8 cellular contexts compared by ENCODE assay signal in the genomic region with DNA sequence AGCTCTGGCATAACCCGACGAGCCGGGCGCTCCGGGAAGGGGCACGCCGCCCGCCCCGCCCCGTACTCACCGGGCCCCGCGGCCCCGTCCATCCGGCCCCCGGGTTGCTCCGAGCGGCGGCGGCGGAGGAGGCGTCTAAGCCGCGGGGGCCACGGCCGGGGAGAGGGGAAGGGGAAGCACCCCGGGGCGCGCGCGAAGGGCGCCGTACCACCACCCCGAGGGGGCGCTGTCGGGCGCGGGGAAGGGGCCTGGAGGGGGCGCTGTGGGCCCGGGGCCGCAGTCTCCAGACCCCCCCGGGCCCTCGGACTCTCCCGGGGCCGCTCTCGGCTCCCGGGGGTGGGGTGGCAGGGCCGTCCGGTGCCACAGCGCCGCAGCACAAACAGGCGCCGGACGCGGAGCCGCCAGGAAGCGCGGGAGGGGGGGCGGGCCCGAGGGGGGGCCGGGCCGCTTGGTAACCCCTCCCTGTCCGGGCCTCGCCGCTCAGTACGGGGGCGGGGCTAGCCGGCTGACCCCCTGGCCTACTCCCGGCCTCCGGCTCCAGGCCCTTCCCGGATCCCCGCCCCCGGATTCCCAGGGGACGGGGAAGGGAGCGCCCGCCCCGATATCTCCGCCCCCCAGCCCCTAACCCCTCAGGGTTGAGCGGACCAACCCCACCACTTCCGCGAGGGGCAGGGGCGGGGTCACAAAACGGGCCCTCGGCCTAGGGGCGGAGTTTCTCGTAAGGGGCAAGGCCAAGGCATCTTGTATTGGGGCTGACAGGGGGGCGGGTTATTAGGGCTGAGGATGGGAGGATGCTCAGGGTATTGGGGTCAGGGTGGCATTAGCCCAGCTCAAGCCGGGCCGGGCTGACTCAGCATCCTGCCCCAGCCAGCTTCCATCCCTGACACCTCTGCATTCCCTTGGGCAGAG. TPM values are rescaled to one million over a fixed set of nuclear protein-coding genes. Genes with fewer than 3 reads are reported as not detected.
A peak's percentile ranks its signal among the peaks of the same experiment; 100 is the strongest.
DNase-seq lines count a peak whose midpoint lies in the region; ATAC-seq and TF ChIP-seq lines count a peak whose summit lies in the region.

A gene with protein sequence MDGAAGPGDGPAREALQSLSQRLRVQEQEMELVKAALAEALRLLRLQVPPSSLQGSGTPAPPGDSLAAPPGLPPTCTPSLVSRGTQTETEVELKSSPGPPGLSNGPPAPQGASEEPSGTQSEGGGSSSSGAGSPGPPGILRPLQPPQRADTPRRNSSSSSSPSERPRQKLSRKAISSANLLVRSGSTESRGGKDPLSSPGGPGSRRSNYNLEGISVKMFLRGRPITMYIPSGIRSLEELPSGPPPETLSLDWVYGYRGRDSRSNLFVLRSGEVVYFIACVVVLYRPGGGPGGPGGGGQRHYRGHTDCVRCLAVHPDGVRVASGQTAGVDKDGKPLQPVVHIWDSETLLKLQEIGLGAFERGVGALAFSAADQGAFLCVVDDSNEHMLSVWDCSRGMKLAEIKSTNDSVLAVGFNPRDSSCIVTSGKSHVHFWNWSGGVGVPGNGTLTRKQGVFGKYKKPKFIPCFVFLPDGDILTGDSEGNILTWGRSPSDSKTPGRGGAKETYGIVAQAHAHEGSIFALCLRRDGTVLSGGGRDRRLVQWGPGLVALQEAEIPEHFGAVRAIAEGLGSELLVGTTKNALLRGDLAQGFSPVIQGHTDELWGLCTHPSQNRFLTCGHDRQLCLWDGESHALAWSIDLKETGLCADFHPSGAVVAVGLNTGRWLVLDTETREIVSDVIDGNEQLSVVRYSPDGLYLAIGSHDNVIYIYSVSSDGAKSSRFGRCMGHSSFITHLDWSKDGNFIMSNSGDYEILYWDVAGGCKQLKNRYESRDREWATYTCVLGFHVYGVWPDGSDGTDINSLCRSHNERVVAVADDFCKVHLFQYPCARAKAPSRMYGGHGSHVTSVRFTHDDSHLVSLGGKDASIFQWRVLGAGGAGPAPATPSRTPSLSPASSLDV (minus strand): TSS at position 410 of the 909 bp plus-strand sequence. CDS start 318 bp downstream, at position 92.
A gene with protein sequence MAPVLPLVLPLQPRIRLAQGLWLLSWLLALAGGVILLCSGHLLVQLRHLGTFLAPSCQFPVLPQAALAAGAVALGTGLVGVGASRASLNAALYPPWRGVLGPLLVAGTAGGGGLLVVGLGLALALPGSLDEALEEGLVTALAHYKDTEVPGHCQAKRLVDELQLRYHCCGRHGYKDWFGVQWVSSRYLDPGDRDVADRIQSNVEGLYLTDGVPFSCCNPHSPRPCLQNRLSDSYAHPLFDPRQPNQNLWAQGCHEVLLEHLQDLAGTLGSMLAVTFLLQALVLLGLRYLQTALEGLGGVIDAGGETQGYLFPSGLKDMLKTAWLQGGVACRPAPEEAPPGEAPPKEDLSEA (plus strand): TSS at position 892 of the 909 bp plus-strand sequence. CDS start 25 bp downstream, outside the sequence.

- DNase-seq in GF-D8 (lab: John Stamatoyannopoulos, UW), result peak; percentile 30
- DNase-seq in H4 (ENCODE audit: low spot score), result peak; percentile 80
- no peak for DNase-seq in LNCaP clone FGC (ENCODE audit: low read depth)
- DNase-seq in activated naive CD4-positive, alpha-beta T cell treated with anti-CD3 and anti-CD28 coated beads, Interleukin-2, amount 50 U/mL, for 72 hours (ENCODE audit: low spot score in 2 of 2), result peak; percentile 84 to 97
- DNase-seq in Right ventricle myocardium superior, result peak; percentile 93
- DNase-seq in thyroid gland, result peak; percentile 88 to 91

- no peaks in the 10 kb centered on the region for H3K27me3 ChIP-seq in parathyroid adenoma (ENCODE audit: control insufficient read depth, insufficient read depth, low read length)
- H3K27me3 ChIP-seq in thyroid gland, result no peaks in the 10 kb centered on the region

- peak within 1 kb of the TSS; percentile 73 for H3K4me2 ChIP-seq in parathyroid adenoma (ENCODE audit: low read length)

- H2AFZ ChIP-seq in parathyroid adenoma, result peak within 1 kb of the TSS; percentile 73

- H3K9ac ChIP-seq in parathyroid adenoma, result peak within 1 kb of the TSS; percentile 37

- H3K4me1 ChIP-seq in parathyroid adenoma (no peaks in the 10 kb centered on the region), thyroid gland (peaks cover 10 to 21% of the 10 kb centered on the region in 2 donors)

- H3K4me3 ChIP-seq in LNCaP clone FGC (ENCODE audit: low read depth, low read length), result peak within 1 kb of the TSS; percentile 66
- H3K4me3 ChIP-seq in parathyroid adenoma (ENCODE audit: low read depth, low read length), result peak within 1 kb of the TSS; percentile 63
- peak within 1 kb of the TSS; percentile 13 to 65 (median 55) for H3K4me3 ChIP-seq in thyroid gland (replicated peaks in 1 of 3)

- intact Hi-C loops in Right ventricle myocardium superior (cut with DNase I), result no loop called here
- intact Hi-C loops in thyroid gland (cut with DNase I), result no loop called here

- peak within 1 kb of the TSS; percentile 91 to 99 for H3K27ac Mint-ChIP-seq in activated naive CD4-positive, alpha-beta T cell treated with anti-CD3 and anti-CD28 coated beads, Interleukin-2, amount 50 U/mL, for 72 hours

- 0 to 3% methylated on average over 1 to 21 of the region's 89 CpGs for WGBS in thyroid gland, 2 donors

- H3K9me3 Mint-ChIP-seq in activated naive CD4-positive, alpha-beta T cell treated with anti-CD3 and anti-CD28 coated beads, Interleukin-2, amount 50 U/mL, for 72 hours, result no peaks in the 10 kb centered on the region

- H3K27ac ChIP-seq in parathyroid adenoma, result peak within 1 kb of the TSS; percentile 83
- peak within 1 kb of the TSS; percentile 87 to 96 (median 95) for H3K27ac ChIP-seq in thyroid gland

- H3K36me3 ChIP-seq in parathyroid adenoma (ENCODE audit: control insufficient read depth, insufficient read depth, low read length) (no peaks in the 10 kb centered on the region), thyroid gland (peaks cover 4 to 8% of the 10 kb centered on the region in 2 donors)

- H3K79me2 ChIP-seq in parathyroid adenoma, result no peaks in the 10 kb centered on the region

- H3K9me3 ChIP-seq in parathyroid adenoma (ENCODE audit: control insufficient read depth, low read length) (no peaks in the 10 kb centered on the region), thyroid gland (no peaks in the 10 kb centered on the region)

- TF ChIP-seq CTCF in LNCaP clone FGC (IDR thresholded peaks at IDR 0.05; ENCODE audit: control insufficient read depth, extremely low read depth, insufficient read depth) (peak; percentile 86), parathyroid adenoma (IDR thresholded peaks at IDR 0.05) (peak; percentile 67), thyroid gland (IDR thresholded peaks at IDR 0.05) (peak; percentile 22 to 96 (median 89))

- ATAC-seq in SK-N-SH treated with all-trans-retinoic acid at 6 μM for 48 hours (peak; percentile 78), Right ventricle myocardium superior (ENCODE audit: poor library complexity) (peak; percentile 92)
- ATAC-seq in activated naive CD4-positive, alpha-beta T cell treated with anti-CD3 and anti-CD28 coated beads, Interleukin-2, amount 50 U/mL, for 72 hours, result peak; percentile 59 to 81

- H3K36me3 Mint-ChIP-seq in activated naive CD4-positive, alpha-beta T cell treated with anti-CD3 and anti-CD28 coated beads, Interleukin-2, amount 50 U/mL, for 72 hours, result peaks cover 15% of the 10 kb centered on the region in 2 donors

- no peak for TF ChIP-seq POLR2A in thyroid gland (IDR thresholded peaks at IDR 0.05)

TF ChIP-seq in SK-N-SH treated with all-trans-retinoic acid at 6 μM for 48 hours, 23 proteins besides CTCF, POLR2A, EP300 and RAD21:
- no peak for TF ChIP-seq ZNF565 (CRISPR knock-in tag; conservative IDR thresholded peaks at IDR 0.05; ENCODE audit: low read depth)
- TF ChIP-seq, protein P1, sequence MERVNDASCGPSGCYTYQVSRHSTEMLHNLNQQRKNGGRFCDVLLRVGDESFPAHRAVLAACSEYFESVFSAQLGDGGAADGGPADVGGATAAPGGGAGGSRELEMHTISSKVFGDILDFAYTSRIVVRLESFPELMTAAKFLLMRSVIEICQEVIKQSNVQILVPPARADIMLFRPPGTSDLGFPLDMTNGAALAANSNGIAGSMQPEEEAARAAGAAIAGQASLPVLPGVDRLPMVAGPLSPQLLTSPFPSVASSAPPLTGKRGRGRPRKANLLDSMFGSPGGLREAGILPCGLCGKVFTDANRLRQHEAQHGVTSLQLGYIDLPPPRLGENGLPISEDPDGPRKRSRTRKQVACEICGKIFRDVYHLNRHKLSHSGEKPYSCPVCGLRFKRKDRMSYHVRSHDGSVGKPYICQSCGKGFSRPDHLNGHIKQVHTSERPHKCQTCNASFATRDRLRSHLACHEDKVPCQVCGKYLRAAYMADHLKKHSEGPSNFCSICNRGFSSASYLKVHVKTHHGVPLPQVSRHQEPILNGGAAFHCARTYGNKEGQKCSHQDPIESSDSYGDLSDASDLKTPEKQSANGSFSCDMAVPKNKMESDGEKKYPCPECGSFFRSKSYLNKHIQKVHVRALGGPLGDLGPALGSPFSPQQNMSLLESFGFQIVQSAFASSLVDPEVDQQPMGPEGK (CRISPR knock-in tag; IDR thresholded peaks at IDR 0.05; ENCODE audit: borderline replicate concordance), result peak; percentile 50

RNA-seq across cellular contexts. Expression of the first gene that starts in this region (rescaled TPM):
- total RNA-seq in H4 (2014; rRNA removed; shearing (Covaris generic)), result 10.1 and 13.8 TPM in 2 replicates
- total RNA-seq in activated naive CD4-positive, alpha-beta T cell treated with anti-CD3 and anti-CD28 coated beads, Interleukin-2, amount 50 U/mL, for 72 hours, result 100 to 1,000 TPM; 104 to 141 TPM
- total RNA-seq in Right ventricle myocardium superior, result 13.1 TPM
- 10 to 100 TPM; 28.3 to 58.0 (median 46.6) TPM for total RNA-seq in thyroid gland

RNA-seq across cellular contexts. Expression of the second gene that starts in this region (rescaled TPM):
- 4.2 and 11.4 TPM in 2 replicates for total RNA-seq in H4 (2014; rRNA removed; shearing (Covaris generic))
- total RNA-seq in activated naive CD4-positive, alpha-beta T cell treated with anti-CD3 and anti-CD28 coated beads, Interleukin-2, amount 50 U/mL, for 72 hours, result 1 to 10 TPM; 1.1 to 1.9 TPM
- total RNA-seq in Right ventricle myocardium superior, result 1.5 TPM
- 1 to 10 TPM; 2.5 to 7.0 (median 5.2) TPM for total RNA-seq in thyroid gland
